In the genomic region with DNA sequence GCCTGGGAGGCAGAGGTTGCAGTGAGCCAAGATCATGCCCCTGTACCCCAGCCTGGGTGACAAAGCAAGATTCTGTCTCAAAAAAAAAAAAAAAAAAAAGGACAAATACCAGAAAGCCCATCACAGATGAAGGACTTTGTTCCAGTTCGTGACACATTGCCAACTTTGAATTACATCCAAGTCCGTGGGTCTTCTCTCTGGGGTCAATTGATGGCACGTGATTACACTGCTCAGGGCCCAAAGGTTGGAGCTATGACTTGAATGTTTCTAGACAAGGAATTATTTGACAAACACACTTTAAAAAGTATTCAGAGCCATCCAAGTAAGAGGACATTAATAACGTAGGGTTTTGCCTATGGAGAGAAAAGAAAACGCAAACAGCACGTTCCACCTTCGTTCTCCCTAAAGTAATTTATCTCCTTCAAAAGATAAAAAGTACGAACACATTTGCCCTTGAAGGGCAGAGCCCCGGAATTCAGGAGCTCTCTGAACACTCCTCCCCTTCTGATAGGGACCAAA, we compare ENCODE assay signal across 9 cellular contexts. TPM values are rescaled to one million over a fixed set of nuclear protein-coding genes. Genes with fewer than 3 reads are reported as not detected.
DNase-seq lines count a peak whose midpoint lies in the region; ATAC-seq, FAIRE-seq and TF ChIP-seq lines count a peak whose summit lies in the region.
"Had no signal": no experiment of that assay in that cellular context is flagged by ENCODE, and none has a peak within 500 bp of the region (broad histone marks: within the 10 kb centered on the region; RNA-seq: fewer than 3 reads in every experiment).

No MANE protein-coding gene starts in this region.

- H3K36me3 ChIP-seq in liver (ENCODE audit: control insufficient read depth in 4 of 4, insufficient read depth in 3 of 4, low read depth in 1 of 4, low read length in 3 of 4) = peaks cover 0 to 6% (median 0%) of the 10 kb centered on the region in 4 donors
- H3K36me3 ChIP-seq in tibial nerve = no peaks in the 10 kb centered on the region
- no peaks in the 10 kb centered on the region for H3K36me3 ChIP-seq in small intestine (ENCODE audit: control insufficient read depth in 2 of 2, insufficient read depth in 2 of 2, low read length in 2 of 2)

- FAIRE-seq in small intestine (lab: Jason Lieb, UNC) = no peak

- TF ChIP-seq RAD21 in liver (IDR thresholded peaks at IDR 0.05) = no peak

- no peaks in the 10 kb centered on the region for H3K36me3 Mint-ChIP-seq in activated naive CD4-positive, alpha-beta T cell treated with anti-CD3 and anti-CD28 coated beads, Interleukin-2, amount 10 ng/mL, durations not matched to agents 7 days and 5 days
- no peaks in the 10 kb centered on the region for H3K36me3 Mint-ChIP-seq in brain

- H3K9ac ChIP-seq in liver (ENCODE audit: low read depth in 1 of 2, low read length in 2 of 2) = peak overlapping the region in 1 of 2 donors; percentile 97

- WGBS in liver = 3% methylated on average over 9 of the region's 9 CpGs
- 3 to 11% methylated on average over 9 of the region's 9 CpGs for WGBS in tibial nerve, 2 donors
- WGBS in small intestine, 3 donors = 4 to 6% (median 4%) methylated on average over 9 of the region's 9 CpGs

- no peak overlapping the region for H3K27ac Mint-ChIP-seq in activated naive CD4-positive, alpha-beta T cell treated with anti-CD3 and anti-CD28 coated beads, Interleukin-2, amount 10 ng/mL, durations not matched to agents 7 days and 5 days
- peak overlapping the region; percentile 82 to 94 (median 91) for H3K27ac Mint-ChIP-seq in brain

- H3K9me3 Mint-ChIP-seq in activated naive CD4-positive, alpha-beta T cell treated with anti-CD3 and anti-CD28 coated beads, Interleukin-2, amount 10 ng/mL, durations not matched to agents 7 days and 5 days = no peaks in the 10 kb centered on the region
- H3K9me3 Mint-ChIP-seq in brain = no peaks in the 10 kb centered on the region

- H3K27me3 Mint-ChIP-seq in activated naive CD4-positive, alpha-beta T cell treated with anti-CD3 and anti-CD28 coated beads, Interleukin-2, amount 10 ng/mL, durations not matched to agents 7 days and 5 days = peaks cover 83% of the 10 kb centered on the region
- H3K27me3 Mint-ChIP-seq in brain = peaks cover 12% of the 10 kb centered on the region

- ATAC-seq in HG02852 (IDR thresholded peaks at IDR 0.05; ENCODE audit: unreplicated experiment) = no peak

- no peak for TF ChIP-seq POLR2A in tibial nerve (IDR thresholded peaks at IDR 0.05)

- H3K27me3 ChIP-seq in liver (ENCODE audit: control insufficient read depth in 4 of 4, insufficient read depth in 4 of 4, low read length in 3 of 4) (no peaks in the 10 kb centered on the region), tibial nerve (no peaks in the 10 kb centered on the region), small intestine (ENCODE audit: control insufficient read depth in 2 of 2, insufficient read depth in 2 of 2, low read length in 2 of 2) (peaks cover 0 to 9% of the 10 kb centered on the region in 2 donors)

- H3K4me3 ChIP-seq in liver (ENCODE audit: low read depth in 1 of 3, low read length in 3 of 3) (peak overlapping the region; percentile 89 to 97 (median 96)), tibial nerve (peak overlapping the region; percentile 54 to 99 (median 76)), small intestine (ENCODE audit: low read depth in 1 of 2, low read length in 2 of 2) (peak overlapping the region in 1 of 2 donors; percentile 50)

- no peak for DNase-seq in activated naive CD4-positive, alpha-beta T cell treated with anti-CD3 and anti-CD28 coated beads, Interleukin-2, amount 10 ng/mL, durations not matched to agents 7 days and 5 days
- no peak for DNase-seq in activated naive CD4-positive, alpha-beta T cell (lab: John Stamatoyannopoulos, UW)
- no peak for DNase-seq in tibial nerve (ENCODE audit: low spot score in 2 of 2)
- no peak for DNase-seq in small intestine
- no peak for DNase-seq in NCI-H2081 treated with DMSO at 0.1 percent for 48 hours (lab: John Stamatoyannopoulos, UW)

- peaks cover 18% of the 10 kb centered on the region for H3K4me1 Mint-ChIP-seq in activated naive CD4-positive, alpha-beta T cell treated with anti-CD3 and anti-CD28 coated beads, Interleukin-2, amount 10 ng/mL, durations not matched to agents 7 days and 5 days
- peaks cover 36% of the 10 kb centered on the region for H3K4me1 Mint-ChIP-seq in brain

- H3K4me1 ChIP-seq in liver (ENCODE audit: control insufficient read depth in 4 of 4, insufficient read depth in 4 of 4, low read length in 3 of 4) (peaks cover 6 to 28% (median 16%) of the 10 kb centered on the region in 4 donors), tibial nerve (peaks cover 0 to 20% (median 0%) of the 10 kb centered on the region in 4 donors), small intestine (ENCODE audit: control insufficient read depth in 2 of 2, insufficient read depth in 1 of 2, low read depth in 1 of 2, low read length in 1 of 2) (no peaks in the 10 kb centered on the region)

- CTCF ChIA-PET in activated naive CD4-positive, alpha-beta T cell treated with anti-CD3 and anti-CD28 coated beads, Interleukin-2, amount 10 ng/mL, durations not matched to agents 7 days and 5 days (lab: Charles Lee) = no interaction called here

- H3K9me3 ChIP-seq in liver (ENCODE audit: control insufficient read depth in 4 of 4, low read length in 3 of 4) (no peaks in the 10 kb centered on the region), tibial nerve (no peaks in the 10 kb centered on the region), small intestine (ENCODE audit: control insufficient read depth, low read depth) (no peaks in the 10 kb centered on the region)

- H3K4me3 Mint-ChIP-seq in activated naive CD4-positive, alpha-beta T cell treated with anti-CD3 and anti-CD28 coated beads, Interleukin-2, amount 10 ng/mL, durations not matched to agents 7 days and 5 days = peak overlapping the region; percentile 65
- peak overlapping the region; percentile 91 to 98 (median 93) for H3K4me3 Mint-ChIP-seq in brain

- peak overlapping the region; percentile 90 to 94 for H3K27ac ChIP-seq in liver (ENCODE audit: low read depth in 1 of 2, low read length in 2 of 2)
- H3K27ac ChIP-seq in tibial nerve = peak overlapping the region; percentile 53 to 92 (median 84)
- H3K27ac ChIP-seq in small intestine (ENCODE audit: low read depth in 1 of 2, low read length in 1 of 2) = no peak overlapping the region

- TF ChIP-seq EP300 in tibial nerve (IDR thresholded peaks at IDR 0.05) = no peak

- TF ChIP-seq CTCF in brain (conservative IDR thresholded peaks at IDR 0.05) (no peak), liver (IDR thresholded peaks at IDR 0.05; ENCODE audit: low read depth, low read length, missing input control) (no peak), tibial nerve (IDR thresholded peaks at IDR 0.05) (no peak)

TF ChIP-seq in liver, 16 proteins besides CTCF, POLR2A, EP300 and RAD21:
- TF ChIP-seq HNF4A (conservative IDR thresholded peaks at IDR 0.05) = peak; percentile 47 to 64
- TF ChIP-seq, protein P1, sequence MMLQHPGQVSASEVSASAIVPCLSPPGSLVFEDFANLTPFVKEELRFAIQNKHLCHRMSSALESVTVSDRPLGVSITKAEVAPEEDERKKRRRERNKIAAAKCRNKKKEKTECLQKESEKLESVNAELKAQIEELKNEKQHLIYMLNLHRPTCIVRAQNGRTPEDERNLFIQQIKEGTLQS (IDR thresholded peaks at IDR 0.05) = no peak
- TF ChIP-seq, protein P2, sequence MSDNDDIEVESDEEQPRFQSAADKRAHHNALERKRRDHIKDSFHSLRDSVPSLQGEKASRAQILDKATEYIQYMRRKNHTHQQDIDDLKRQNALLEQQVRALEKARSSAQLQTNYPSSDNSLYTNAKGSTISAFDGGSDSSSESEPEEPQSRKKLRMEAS (IDR thresholded peaks at IDR 0.05) = peak; percentile 20

RNA-seq across cellular contexts. Expression of a gene that starts 31.4 kb away (rescaled TPM):
- 1.7 TPM for polyA plus RNA-seq in brain (ENCODE audit: insufficient read depth, low read depth, low replicate concordance)
- 10 to 100 TPM; 20.0 to 79.7 TPM for total RNA-seq in liver
- polyA plus RNA-seq in liver = 10 to 100 TPM; 17.3 to 38.9 TPM
- total RNA-seq in tibial nerve = 10 to 100 TPM in 2 of 4 donors, 1 to 10 TPM in 2; 9.2 to 54.6 (median 10.1) TPM
- polyA plus RNA-seq in small intestine = 1 to 10 TPM in 2 of 3 donors, not detected in 1; 2.2 to 3.2 TPM
- total RNA-seq: NCI-H460 had no signal

Comparison
In these comparisons a context has a peak if more than half of its experiments do, and no peak if none do; other contexts are left out.
1. H3K27ac ChIP-seq: peak in liver (2 of 2) and tibial nerve (4 of 4); none in small intestine (0 of 2).